23 cellular contexts compared by ENCODE assay signal in genomic region chr5:101915559-101915958, GRCh38.
DNase-seq lines count a peak whose midpoint lies in the region; ATAC-seq, FAIRE-seq and TF ChIP-seq lines count a peak whose summit lies in the region.
"Had no signal": no experiment of that assay in that cellular context is flagged by ENCODE, and none has a peak within 500 bp of the region (broad histone marks: within the 10 kb centered on the region; RNA-seq: fewer than 3 reads in every experiment).

No MANE protein-coding gene starts in this region.

- H3K27ac Mint-ChIP-seq in MCF 10A (ENCODE audit: low read depth, unreplicated experiment), result no peak overlapping the region
- peak overlapping the region; percentile 76 for H3K27ac Mint-ChIP-seq in astrocyte (ENCODE audit: unreplicated experiment)
- H3K27ac Mint-ChIP-seq in chondrocyte (ENCODE audit: unreplicated experiment), result no peak overlapping the region
- H3K27ac Mint-ChIP-seq: activated CD8-positive, alpha-beta T cell treated with anti-CD3 and anti-CD28 coated beads, Interleukin-2, amount 10 ng/mL, durations not matched to agents 7 days and 5 days; activated naive CD4-positive, alpha-beta T cell treated with anti-CD3 and anti-CD28 coated beads, Interleukin-2, amount 50 U/mL, for 72 hours had no signal

- H3K4me3 Mint-ChIP-seq in MCF 10A (ENCODE audit: unreplicated experiment) (no peak overlapping the region), astrocyte (ENCODE audit: unreplicated experiment) (no peak overlapping the region), chondrocyte (ENCODE audit: unreplicated experiment) (no peak overlapping the region)
- H3K4me3 Mint-ChIP-seq: activated CD8-positive, alpha-beta T cell treated with anti-CD3 and anti-CD28 coated beads, Interleukin-2, amount 10 ng/mL, durations not matched to agents 7 days and 5 days; neural crest cell had no signal

- H3K4me1 Mint-ChIP-seq in MCF 10A (ENCODE audit: insufficient read depth, unreplicated experiment) (peaks cover 8% of the 10 kb centered on the region), astrocyte (ENCODE audit: low read depth, unreplicated experiment) (peaks cover 10% of the 10 kb centered on the region), chondrocyte (ENCODE audit: low read depth) (peaks cover 5% of the 10 kb centered on the region)
- H3K4me1 Mint-ChIP-seq: neural crest cell had no signal

- H3K27me3 Mint-ChIP-seq in MCF 10A (ENCODE audit: insufficient read depth, unreplicated experiment) (no peaks in the 10 kb centered on the region), astrocyte (ENCODE audit: low read depth, unreplicated experiment) (no peaks in the 10 kb centered on the region), chondrocyte (ENCODE audit: low read depth) (peaks cover 3% of the 10 kb centered on the region)

- H3K79me2 ChIP-seq in astrocyte (ENCODE audit: insufficient read depth, low read length), result no peaks in the 10 kb centered on the region

- no TSS peak for BruUV-seq in MCF 10A (replicated peaks; lab: Mats Ljungman, UMichigan)

- H3K4me1 ChIP-seq in breast epithelium (no peaks in the 10 kb centered on the region), astrocyte (ENCODE audit: insufficient read depth, low read length) (no peaks in the 10 kb centered on the region)
- H3K4me1 ChIP-seq: BLaER1 treated with 17β-estradiol and CSF1 and Interleukin-3, amounts not matched to agents 10 nM and 100 nM; testis had no signal

- H3K4me2 ChIP-seq in astrocyte (ENCODE audit: low read length), result peak overlapping the region; percentile 78
- H3K4me2 ChIP-seq: BLaER1 treated with 17β-estradiol and CSF1 and Interleukin-3, amounts not matched to agents 10 nM and 100 nM had no signal

- H3K36me3 Mint-ChIP-seq in MCF 10A (ENCODE audit: insufficient read depth, unreplicated experiment), result no peaks in the 10 kb centered on the region
- no peaks in the 10 kb centered on the region for H3K36me3 Mint-ChIP-seq in astrocyte (ENCODE audit: low read depth, unreplicated experiment)
- H3K36me3 Mint-ChIP-seq in chondrocyte (ENCODE audit: low read depth), result no peaks in the 10 kb centered on the region
- H3K36me3 Mint-ChIP-seq: activated naive CD4-positive, alpha-beta T cell treated with anti-CD3 and anti-CD28 coated beads, Interleukin-2, amount 50 U/mL, for 72 hours had no signal

- no peak overlapping the region for H3K9ac ChIP-seq in astrocyte (ENCODE audit: low read length)
- H3K9ac ChIP-seq: BLaER1 treated with 17β-estradiol and CSF1 and Interleukin-3, amounts not matched to agents 10 nM and 100 nM had no signal

- H3K27ac ChIP-seq in breast epithelium (no peak overlapping the region), astrocyte (ENCODE audit: low read depth, low read length) (peak overlapping the region; percentile 7)
- H3K27ac ChIP-seq: BLaER1 treated with 17β-estradiol and CSF1 and Interleukin-3, amounts not matched to agents 10 nM and 100 nM; testis had no signal

- intact Hi-C loops in MCF 10A (cut with micrococcal nuclease), result no loop called here
- intact Hi-C loops in breast epithelium (cut with DNase I; ENCODE audit: low total_unique reads), result no loop called here

- TF ChIP-seq CTCF in MCF 10A (IDR thresholded peaks at IDR 0.05; ENCODE audit: unreplicated experiment), result no peak
- TF ChIP-seq CTCF in breast epithelium (IDR thresholded peaks at IDR 0.05), result no peak
- no peak for TF ChIP-seq CTCF in astrocyte (IDR thresholded peaks at IDR 0.05; ENCODE audit: insufficient read depth, low read depth, low read length)
- no peak for TF ChIP-seq CTCF in chondrocyte (IDR thresholded peaks at IDR 0.05)

- no peaks in the 10 kb centered on the region for H3K27me3 ChIP-seq in breast epithelium
- no peaks in the 10 kb centered on the region for H3K27me3 ChIP-seq in astrocyte (ENCODE audit: insufficient read depth, low read length)
- H3K27me3 ChIP-seq: BLaER1 treated with 17β-estradiol and CSF1 and Interleukin-3, amounts not matched to agents 10 nM and 100 nM; testis had no signal

- CTCF ChIA-PET in MCF 10A (lab: Yijun Ruan, JAX), result interaction anchor here (0.6 to 1.8 kb wide), 3 partner anchors 26 to 1699 kb away, joined by 3 to 4 read pairs (median 3); no protein-coding TSS in a partner anchor

- peak overlapping the region; percentile 60 for H2AFZ ChIP-seq in astrocyte (ENCODE audit: low read depth, low read length)

- DNase-seq in MCF 10A (ENCODE audit: unreplicated experiment) (peak; percentile 7), breast epithelium (ENCODE audit: low spot score in 2 of 2) (no peak), astrocyte (ENCODE audit: low read depth) (peak; percentile 67), iPS-NIHi11 (ENCODE audit: low spot score) (peak; percentile 14), activated gamma-delta T cell (lab: John Stamatoyannopoulos, UW) (no peak), chondrocyte (ENCODE audit: low spot score) (no peak), NOMO-1 treated with dmso at 0.1 percent for 144 hours (lab: John Stamatoyannopoulos, UW; ENCODE audit: unreplicated experiment) (no peak)
- DNase-seq: 8988T; activated CD4-positive, CD25-positive, alpha-beta regulatory T cell; activated CD8-positive, alpha-beta T cell treated with anti-CD3 and anti-CD28 coated beads, Interleukin-2, amount 10 ng/mL, durations not matched to agents 7 days and 5 days; activated T-cell treated with anti-CD3 and anti-CD28 coated beads, Interleukin-2, amount 50 U/mL, for 48 hours; DMS 273 treated with DMSO at 0.1 percent for 48 hours; glutamatergic neuron; NCI-H187 treated with DMSO at 0.1 percent for 48 hours; NCI-H446 treated with DMSO at 0.1 percent for 48 hours; Right ventricle myocardium superior; T-helper 2 cell had no signal

- H3K9me3 Mint-ChIP-seq in MCF 10A (ENCODE audit: unreplicated experiment), result no peaks in the 10 kb centered on the region
- no peaks in the 10 kb centered on the region for H3K9me3 Mint-ChIP-seq in astrocyte (ENCODE audit: unreplicated experiment)
- H3K9me3 Mint-ChIP-seq in chondrocyte (ENCODE audit: low read depth), result peaks cover 5% of the 10 kb centered on the region
- H3K9me3 Mint-ChIP-seq: neural crest cell had no signal

- POLR2A ChIA-PET in MCF 10A (lab: Yijun Ruan, JAX), result interaction anchor here (0.5 kb wide), 1 partner anchor 10 kb away, joined by 3 read pairs; no protein-coding TSS in a partner anchor

- TF ChIP-seq POLR2A in breast epithelium (IDR thresholded peaks at IDR 0.05), result no peak

- H4K20me1 ChIP-seq in astrocyte (ENCODE audit: insufficient read depth, low read length), result no peaks in the 10 kb centered on the region
- H4K20me1 ChIP-seq: BLaER1 treated with 17β-estradiol and CSF1 and Interleukin-3, amounts not matched to agents 10 nM and 100 nM had no signal

- no peak for ATAC-seq in GM19397 (IDR thresholded peaks at IDR 0.05; ENCODE audit: unreplicated experiment)
- ATAC-seq: activated CD8-positive, alpha-beta T cell treated with anti-CD3 and anti-CD28 coated beads, Interleukin-2, amount 10 ng/mL, durations not matched to agents 7 days and 5 days; activated naive CD4-positive, alpha-beta T cell treated with anti-CD3 and anti-CD28 coated beads, Interleukin-2, amount 50 U/mL, for 72 hours had no signal

- H3K36me3 ChIP-seq in breast epithelium (no peaks in the 10 kb centered on the region), astrocyte (ENCODE audit: insufficient read depth, low read length) (no peaks in the 10 kb centered on the region)
- H3K36me3 ChIP-seq: BLaER1 treated with 17β-estradiol and CSF1 and Interleukin-3, amounts not matched to agents 10 nM and 100 nM had no signal

- H3K9me3 ChIP-seq in breast epithelium (no peaks in the 10 kb centered on the region), astrocyte (ENCODE audit: insufficient read depth, low read depth, low read length) (no peaks in the 10 kb centered on the region)
- H3K9me3 ChIP-seq: BLaER1 treated with 17β-estradiol and CSF1 and Interleukin-3, amounts not matched to agents 10 nM and 100 nM; testis had no signal

- no peak for FAIRE-seq in astrocyte (lab: Jason Lieb, UNC)
- FAIRE-seq: islet of Langerhans had no signal

- no peak overlapping the region for H3K4me3 ChIP-seq in breast epithelium
- H3K4me3 ChIP-seq in astrocyte (ENCODE audit: insufficient read depth, low read depth, low read length), result peak overlapping the region; percentile 15
- H3K4me3 ChIP-seq: BLaER1 treated with 17β-estradiol and CSF1 and Interleukin-3, amounts not matched to agents 10 nM and 100 nM; testis had no signal

Comparison
In these comparisons a context has a peak if more than half of its experiments do, and no peak if none do; other contexts are left out.
1. DNase-seq: peak in MCF 10A (single experiment), astrocyte (single experiment) and iPS-NIHi11 (single experiment); none in breast epithelium (0 of 2), activated gamma-delta T cell (single experiment), chondrocyte (single experiment) and NOMO-1 treated with dmso at 0.1 percent for 144 hours (single experiment).